Comparison of ENCODE assay signal across 19 cellular contexts in the genomic region with DNA sequence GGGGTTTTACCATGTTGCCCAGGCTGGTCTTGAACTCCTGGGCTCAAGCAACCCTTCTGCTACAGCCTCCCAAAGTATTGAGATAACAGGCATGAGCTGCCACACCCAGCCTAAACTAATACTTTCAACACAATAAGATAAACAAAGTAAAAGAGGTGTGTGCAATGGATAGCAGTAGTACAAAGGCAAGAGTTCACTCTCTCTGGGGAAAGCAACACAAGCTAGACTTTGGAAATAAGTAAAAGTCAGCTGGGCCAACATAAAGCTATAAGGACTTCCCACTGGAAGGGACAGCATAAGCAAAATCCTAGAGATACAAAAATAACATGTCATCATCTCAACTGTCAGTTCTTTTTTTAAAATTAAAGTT. TPM values are rescaled to one million over a fixed set of nuclear protein-coding genes. Genes with fewer than 3 reads are reported as not detected.
A peak's percentile ranks its signal among the peaks of the same experiment; 100 is the strongest.
DNase-seq lines count a peak whose midpoint lies in the region; ATAC-seq, FAIRE-seq and TF ChIP-seq lines count a peak whose summit lies in the region.
"Had no signal": no experiment of that assay in that cellular context is flagged by ENCODE, and none has a peak within 500 bp of the region (broad histone marks: within the 10 kb centered on the region; RNA-seq: fewer than 3 reads in every experiment).

No MANE protein-coding gene starts in this region.

- H3K9ac ChIP-seq in K562 (ENCODE audit: insufficient read depth in 1 of 2, low read depth in 2 of 2, low read length in 2 of 2) = peak overlapping the region in 1 of 2 experiments; percentile 67; a peak in 3 of 4 replicates

- H3K79me2 ChIP-seq in K562 (ENCODE audit: control insufficient read depth, insufficient read depth, low read length) = no peaks in the 10 kb centered on the region

- no peak for TF ChIP-seq CTCF in left ventricle myocardium inferior (IDR thresholded peaks at IDR 0.05; ENCODE audit: borderline replicate concordance)
- no peak for TF ChIP-seq CTCF in heart right ventricle (IDR thresholded peaks at IDR 0.05)
- TF ChIP-seq CTCF in K562 (IDR thresholded peaks at IDR 0.05 in 2 of 3, conservative IDR thresholded peaks at IDR 0.05 in 1 of 3; ENCODE audit: insufficient read depth in 2 of 3, low read depth in 1 of 3, low read length in 3 of 3) = no peak
- no peak for TF ChIP-seq CTCF in mucosa of descending colon (IDR thresholded peaks at IDR 0.05)

- no peaks in the 10 kb centered on the region for H4K20me1 ChIP-seq in K562 (replicated peaks; ENCODE audit: control insufficient read depth, insufficient read depth, low read length)

- peak overlapping the region; percentile 82 for H2AFZ ChIP-seq in K562 (ENCODE audit: low read depth, low read length)

- H3K9me3 ChIP-seq in left ventricle myocardium inferior (replicated peaks) (no peaks in the 10 kb centered on the region), heart right ventricle (no peaks in the 10 kb centered on the region), K562 (replicated peaks; ENCODE audit: control insufficient read depth, insufficient read depth, low read depth, low read length) (no peaks in the 10 kb centered on the region), mucosa of descending colon (no peaks in the 10 kb centered on the region)
- H3K9me3 ChIP-seq: Caco-2 had no signal

- no peak for ATAC-seq in heart right ventricle
- ATAC-seq in K562 = peak; percentile 44
- peak; percentile 57 for ATAC-seq in mucosa of descending colon

- peaks cover 60% of the 10 kb centered on the region for H3K4me1 ChIP-seq in left ventricle myocardium inferior
- H3K4me1 ChIP-seq in heart right ventricle = peaks cover 0 to 48% (median 21%) of the 10 kb centered on the region in 9 donors
- peaks cover 25 to 64% of the 10 kb centered on the region in 2 experiments for H3K4me1 ChIP-seq in K562 (replicated peaks in 1 of 2; ENCODE audit: control insufficient read depth in 2 of 2, insufficient read depth in 2 of 2, low read length in 2 of 2)
- H3K4me1 ChIP-seq in mucosa of descending colon (ENCODE audit: low read depth) = peaks cover 17% of the 10 kb centered on the region

- H3K36me3 ChIP-seq in left ventricle myocardium inferior (no peaks in the 10 kb centered on the region), heart right ventricle (no peaks in the 10 kb centered on the region), K562 (ENCODE audit: control insufficient read depth, insufficient read depth, low read length) (no peaks in the 10 kb centered on the region), mucosa of descending colon (ENCODE audit: low read depth) (no peaks in the 10 kb centered on the region)

- no peak for TF ChIP-seq POLR2A in K562 (conservative IDR thresholded peaks at IDR 0.05)

- H3K4me3 ChIP-seq in left ventricle myocardium inferior = no peak overlapping the region
- H3K4me3 ChIP-seq in heart right ventricle = no peak overlapping the region
- no peak overlapping the region for H3K4me3 ChIP-seq in K562
- no peak overlapping the region for H3K4me3 ChIP-seq in mucosa of descending colon

- H3K27ac ChIP-seq in left ventricle myocardium inferior (replicated peaks) = peak overlapping the region; percentile 41
- peak overlapping the region in 2 of 10 donors; percentile 36 to 86 for H3K27ac ChIP-seq in heart right ventricle
- peak overlapping the region; percentile 82 for H3K27ac ChIP-seq in K562 (ENCODE audit: extremely low read depth, low read depth, low read length)

- in situ Hi-C loops in K562 (cut with MboI) = no loop called here

- DNase-seq in left ventricle myocardium inferior (no peak), heart right ventricle (no peak), K562 (ENCODE audit: extremely low read depth in 1 of 4, low spot score in 3 of 4) (peak in 2 of 4 experiments; percentile 47 to 78), mucosa of descending colon (peak in 1 of 3 donors; percentile 29), NCI-H345 treated with DMSO at 0.1 percent for 48 hours (lab: John Stamatoyannopoulos, UW; ENCODE audit: unreplicated experiment) (no peak), NOMO-1 (lab: John Stamatoyannopoulos, UW; ENCODE audit: unreplicated experiment in 2 of 2) (no peak)
- no peak for DNase-seq in stimulated activated CD4-positive, alpha-beta T cell treated with anti-CD3 and anti-CD28 coated beads, Interleukin-1b, Interleukin-23, amount 100 ng/mL, for 48 hours
- no peak for DNase-seq in stimulated activated naive CD4-positive, alpha-beta T cell (lab: John Stamatoyannopoulos, UW)
- DNase-seq: 8988T; AML-193; C1 segment of cervical spinal cord; Caco-2; CD4-positive, alpha-beta memory T cell; DND-41; GDM1; GOT3; H9 had no signal

- BruUV-seq in K562 (replicated peaks; lab: Mats Ljungman, UMichigan) = no TSS peak

- CTCF ChIA-PET in K562 (lab: Yijun Ruan, JAX; ENCODE audit: low intra/inter-chr PET ratio) = no interaction called here

- H3K27me3 ChIP-seq in left ventricle myocardium inferior (ENCODE audit: low read depth) = no peaks in the 10 kb centered on the region
- H3K27me3 ChIP-seq in heart right ventricle = no peaks in the 10 kb centered on the region
- no peaks in the 10 kb centered on the region for H3K27me3 ChIP-seq in K562 (ENCODE audit: control insufficient read depth in 2 of 2, insufficient read depth in 2 of 2, low read length in 2 of 2)

- POLR2A ChIA-PET in K562 (lab: Yijun Ruan, JAX) = interaction anchor here (0.6 to 3.0 kb wide), 9 partner anchors 14 to 1610 kb away, joined by 3 to 17 read pairs (median 3); a partner anchor contains a TSS

- TF ChIP-seq EP300 in K562 (IDR thresholded peaks at IDR 0.05; ENCODE audit: low read length) = peak; percentile 57; the same call in 1 of the 2 replicates

- peak overlapping the region; percentile 59 for H3K4me2 ChIP-seq in K562 (ENCODE audit: insufficient read depth, low read length)

- TF ChIP-seq RAD21 in K562 (CRISPR knock-in tag; conservative IDR thresholded peaks at IDR 0.05 in 1 of 2, IDR thresholded peaks at IDR 0.05 in 1 of 2) = no peak

- peak; percentile 57 for FAIRE-seq in K562 (lab: Jason Lieb, UNC)
- FAIRE-seq: GM12892 had no signal

- intact Hi-C loops in left ventricle myocardium inferior (cut with micrococcal nuclease) = no loop called here
- intact Hi-C loops in heart right ventricle (cut with DNase I) = no loop called here
- intact Hi-C loops in K562 (cut with micrococcal nuclease) = no loop called here
- intact Hi-C loops in mucosa of descending colon (cut with DNase I, micrococcal nuclease) = no loop called here

- peaks cover 4% of the 10 kb centered on the region for H3K9me1 ChIP-seq in K562 (ENCODE audit: control insufficient read depth, insufficient read depth, low read length)

TF ChIP-seq in K562, 482 proteins besides CTCF, POLR2A, EP300 and RAD21 (continues in another document):
- TF ChIP-seq, protein P1, sequence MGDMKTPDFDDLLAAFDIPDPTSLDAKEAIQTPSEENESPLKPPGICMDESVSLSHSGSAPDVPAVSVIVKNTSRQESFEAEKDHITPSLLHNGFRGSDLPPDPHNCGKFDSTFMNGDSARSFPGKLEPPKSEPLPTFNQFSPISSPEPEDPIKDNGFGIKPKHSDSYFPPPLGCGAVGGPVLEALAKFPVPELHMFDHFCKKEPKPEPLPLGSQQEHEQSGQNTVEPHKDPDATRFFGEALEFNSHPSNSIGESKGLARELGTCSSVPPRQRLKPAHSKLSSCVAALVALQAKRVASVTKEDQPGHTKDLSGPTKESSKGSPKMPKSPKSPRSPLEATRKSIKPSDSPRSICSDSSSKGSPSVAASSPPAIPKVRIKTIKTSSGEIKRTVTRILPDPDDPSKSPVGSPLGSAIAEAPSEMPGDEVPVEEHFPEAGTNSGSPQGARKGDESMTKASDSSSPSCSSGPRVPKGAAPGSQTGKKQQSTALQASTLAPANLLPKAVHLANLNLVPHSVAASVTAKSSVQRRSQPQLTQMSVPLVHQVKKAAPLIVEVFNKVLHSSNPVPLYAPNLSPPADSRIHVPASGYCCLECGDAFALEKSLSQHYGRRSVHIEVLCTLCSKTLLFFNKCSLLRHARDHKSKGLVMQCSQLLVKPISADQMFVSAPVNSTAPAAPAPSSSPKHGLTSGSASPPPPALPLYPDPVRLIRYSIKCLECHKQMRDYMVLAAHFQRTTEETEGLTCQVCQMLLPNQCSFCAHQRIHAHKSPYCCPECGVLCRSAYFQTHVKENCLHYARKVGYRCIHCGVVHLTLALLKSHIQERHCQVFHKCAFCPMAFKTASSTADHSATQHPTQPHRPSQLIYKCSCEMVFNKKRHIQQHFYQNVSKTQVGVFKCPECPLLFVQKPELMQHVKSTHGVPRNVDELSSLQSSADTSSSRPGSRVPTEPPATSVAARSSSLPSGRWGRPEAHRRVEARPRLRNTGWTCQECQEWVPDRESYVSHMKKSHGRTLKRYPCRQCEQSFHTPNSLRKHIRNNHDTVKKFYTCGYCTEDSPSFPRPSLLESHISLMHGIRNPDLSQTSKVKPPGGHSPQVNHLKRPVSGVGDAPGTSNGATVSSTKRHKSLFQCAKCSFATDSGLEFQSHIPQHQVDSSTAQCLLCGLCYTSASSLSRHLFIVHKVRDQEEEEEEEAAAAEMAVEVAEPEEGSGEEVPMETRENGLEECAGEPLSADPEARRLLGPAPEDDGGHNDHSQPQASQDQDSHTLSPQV (IDR thresholded peaks at IDR 0.05) = peak; percentile 62; the same call in 1 of the 2 replicates
- TF ChIP-seq GATAD2B (IDR thresholded peaks at IDR 0.05; ENCODE audit: borderline replicate concordance) = peak; percentile 12; the same call in 1 of the 2 replicates

RNA-seq across cellular contexts. Expression of a gene that starts 5.2 kb away (rescaled TPM):
- total RNA-seq in left ventricle myocardium inferior (14.7 TPM), heart right ventricle (10 to 100 TPM in 7 of 10 donors, 1 to 10 TPM in 3; 5.0 to 22.1 (median 12.2) TPM), K562 (2014; rRNA removed) (33.8 and 51.0 TPM in 2 replicates), K562 (2014; rRNA removed; fragmentation: Illumina TruSeq; extraction: Trizol) (68.1 and 86.4 TPM in 2 replicates), K562 (2015; rRNA removed; fragmentation: Illumina TruSeq; extraction: Trizol) (46.2 and 51.9 TPM in 2 replicates), K562 (2021) (50.9 and 56.3 TPM in 2 replicates), mucosa of descending colon (10 to 100 TPM; 27.3 to 78.7 (median 56.2) TPM)
- polyA plus RNA-seq in heart right ventricle (10 to 100 TPM; 11.6 to 44.6 TPM), K562 (2011; rRNA removed) (13.8 and 26.7 TPM in 2 replicates), K562 (2014; fragmentation: Illumina TruSeq; extraction: Trizol) (73.0 and 81.1 TPM in 2 replicates), K562 (2014; fragmentation: Nextera tagmentation; extraction: Ambion mirVana) (10 to 100 TPM; 51.9 to 82.9 TPM), K562 (2014; rRNA removed) (41.7 and 59.4 TPM in 2 replicates)
- 31.6 and 70.5 TPM in 2 replicates for total RNA-seq in K562 (2011; cell fraction: chromatin; rRNA removed; ENCODE audit: low replicate concordance)
- 13.3 and 16.6 TPM in 2 replicates for total RNA-seq in K562 (2011; cell fraction: nucleolus; rRNA removed)
- total RNA-seq in K562 (2011; cell fraction: nucleoplasm; rRNA removed) = 34.2 and 67.0 TPM in 2 replicates
- polyA plus RNA-seq in K562 (2011; cell fraction: cytosol; rRNA removed) = 2.5 and 3.7 TPM in 2 replicates
- 13.8 and 19.0 TPM in 2 replicates for polyA plus RNA-seq in K562 (2011; cell fraction: nucleus; rRNA removed)
- polyA plus RNA-seq in K562 (2012) = 33.4 and 74.8 TPM in 2 replicates
- 30.8 and 41.4 TPM in 2 replicates for polyA minus RNA-seq in K562 (2011; rRNA and poly(A)+ RNA removed)
- 6.0 and 9.7 TPM in 2 replicates for polyA minus RNA-seq in K562 (2011; cell fraction: cytosol; rRNA and poly(A)+ RNA removed)
- polyA minus RNA-seq in K562 (2011; cell fraction: nucleus; rRNA and poly(A)+ RNA removed) = 40.0 and 42.3 TPM in 2 replicates
- total RNA-seq: CD4-positive, alpha-beta memory T cell; H9; HT1080 had no signal
- polyA plus RNA-seq: CD4-positive, alpha-beta memory T cell had no signal

Comparison
In these comparisons a context has a peak if more than half of its experiments do, and no peak if none do; other contexts are left out.
1. ATAC-seq: peak in K562 (single experiment) and mucosa of descending colon (single experiment); none in heart right ventricle (0 of 8).